Comparison of ENCODE assay signal across 1 cellular context in the genomic region with DNA sequence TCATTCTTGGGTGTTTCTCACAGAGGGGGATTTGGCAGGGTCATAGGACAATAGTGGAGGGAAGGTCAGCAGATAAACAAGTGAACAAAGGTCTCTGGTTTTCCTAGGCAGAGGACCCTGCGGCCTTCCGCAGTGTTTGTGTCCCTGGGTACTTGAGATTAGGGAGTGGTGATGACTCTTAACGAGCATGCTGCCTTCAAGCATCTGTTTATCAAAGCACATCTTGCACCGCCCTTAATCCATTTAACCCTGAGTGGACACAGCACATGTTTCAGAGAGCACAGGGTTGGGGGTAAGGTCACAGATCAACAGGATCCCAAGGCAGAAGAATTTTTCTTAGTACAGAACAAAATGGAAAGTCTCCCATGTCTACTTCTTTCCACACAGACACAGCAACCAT. TPM values are rescaled to one million over a fixed set of nuclear protein-coding genes. Genes with fewer than 3 reads are reported as not detected.
"Had no signal": no experiment of that assay in that cellular context is flagged by ENCODE, and none has a peak within 500 bp of the region (broad histone marks: within the 10 kb centered on the region; RNA-seq: fewer than 3 reads in every experiment).

No MANE protein-coding gene starts in this region.

RNA-seq across cellular contexts. Expression of gene ADORA2B, which starts 34.1 kb away (rescaled TPM):
- total RNA-seq: OCI-LY7 had no signal
